11 cellular contexts compared by ENCODE assay signal in genomic region chr11:120492486-120492885, GRCh38. TPM values are rescaled to one million over a fixed set of nuclear protein-coding genes. Genes with fewer than 3 reads are reported as not detected.
"Had no signal": no experiment of that assay in that cellular context is flagged by ENCODE, and none has a peak within 500 bp of the region (broad histone marks: within the 10 kb centered on the region; RNA-seq: fewer than 3 reads in every experiment).

No MANE protein-coding gene starts in this region.

- FAIRE-seq: K562 had no signal

- H3K27ac ChIP-seq: GM23248, HL-60 had no signal

- DNase-seq: GM23248, GOT3, H7, HFFc6, IMR-90, KG1 had no signal

- ATAC-seq: HCT116, K562 had no signal

- H3K36me3 ChIP-seq: HAP-1 had no signal

- H3K4me3 ChIP-seq: GM23248, HAP-1, K562 had no signal

- H3K9ac ChIP-seq: GM23248 had no signal

- H3K9me3 ChIP-seq: HAP-1 had no signal

- H2AFZ ChIP-seq: GM23248 had no signal

RNA-seq across cellular contexts. Expression of gene GRIK4, which starts 19.1 kb away (rescaled TPM):
- total RNA-seq: GM23248, HFFc6, HT1080, K562 had no signal
- polyA plus RNA-seq: GM23248, K562 had no signal
